ENCODE assay signal across 16 cellular contexts in genomic region chr18:58943896-58944295, GRCh38.
"Had no signal": no experiment of that assay in that cellular context is flagged by ENCODE, and none has a peak within 500 bp of the region (broad histone marks: within the 10 kb centered on the region; RNA-seq: fewer than 3 reads in every experiment).

No MANE protein-coding gene starts in this region.

- H3K27me3 ChIP-seq: hepatocyte, left lung, right lobe of liver, stomach, testis, upper lobe of right lung had no signal

- H3K4me1 ChIP-seq: left lung, testis had no signal

- H3K9me3 ChIP-seq: left lung, mucosa of descending colon, right lobe of liver, stomach, testis, upper lobe of right lung had no signal

- H3K4me3 ChIP-seq: hepatocyte, left lung, mucosa of descending colon, right lobe of liver, stomach, testis, upper lobe of right lung had no signal

- H3K27me3 Mint-ChIP-seq: progenitor cell of endocrine pancreas had no signal

- ATAC-seq: activated naive CD8-positive, alpha-beta T cell treated with anti-CD3 and anti-CD28 coated beads, Interleukin-2, amount 50 U/mL, for 24 hours; activated T-helper 17 cell treated with anti-CD3 and anti-CD28 coated beads, Interleukin-2, amount 50 U/mL, for 72 hours; left lung; mucosa of descending colon; naive thymus-derived CD8-positive, alpha-beta T cell; right lobe of liver; upper lobe of right lung had no signal

- H3K4me3 Mint-ChIP-seq: activated naive CD8-positive, alpha-beta T cell treated with anti-CD3 and anti-CD28 coated beads, Interleukin-2, amount 50 U/mL, for 24 hours; activated T-helper 17 cell treated with anti-CD3 and anti-CD28 coated beads, Interleukin-2, amount 50 U/mL, for 72 hours; naive thymus-derived CD8-positive, alpha-beta T cell had no signal

- H3K79me2 ChIP-seq: hepatocyte had no signal

- H3K36me3 ChIP-seq: right lobe of liver had no signal

- H2AFZ ChIP-seq: hepatocyte had no signal

- H3K9me3 Mint-ChIP-seq: activated naive CD8-positive, alpha-beta T cell treated with anti-CD3 and anti-CD28 coated beads, Interleukin-2, amount 50 U/mL, for 24 hours; activated T-helper 17 cell treated with anti-CD3 and anti-CD28 coated beads, Interleukin-2, amount 50 U/mL, for 72 hours had no signal

- DNase-seq: activated CD4-positive, CD25-positive, alpha-beta regulatory T cell treated with anti-CD3 and anti-CD28 coated beads, Interleukin-2, amount 50 U/mL, for 72 hours; activated naive CD4-positive, alpha-beta T cell treated with Interleukin-2 at 50 U/mL for 16 hours; activated naive CD8-positive, alpha-beta T cell treated with anti-CD3 and anti-CD28 coated beads, Interleukin-2, amount 50 U/mL, for 24 hours; aorta; left lung; mucosa of descending colon; naive thymus-derived CD8-positive, alpha-beta T cell; occipital lobe; right lobe of liver; stomach; SW 1271; testis; upper lobe of right lung had no signal

- H3K4me1 Mint-ChIP-seq: activated naive CD8-positive, alpha-beta T cell treated with anti-CD3 and anti-CD28 coated beads, Interleukin-2, amount 50 U/mL, for 24 hours had no signal

- H3K4me2 ChIP-seq: hepatocyte had no signal

- H3K27ac Mint-ChIP-seq: activated naive CD8-positive, alpha-beta T cell treated with anti-CD3 and anti-CD28 coated beads, Interleukin-2, amount 50 U/mL, for 24 hours; activated T-helper 17 cell treated with anti-CD3 and anti-CD28 coated beads, Interleukin-2, amount 50 U/mL, for 72 hours had no signal

- H3K27ac ChIP-seq: hepatocyte, right lobe of liver, stomach, testis, upper lobe of right lung had no signal
